Comparison of ENCODE assay signal across 8 cellular contexts in genomic region chr14:104826197-104826857, GRCh38. TPM values are rescaled to one million over a fixed set of nuclear protein-coding genes. Genes with fewer than 3 reads are reported as not detected.
DNase-seq lines count a peak whose midpoint lies in the region; ATAC-seq and TF ChIP-seq lines count a peak whose summit lies in the region.

No MANE protein-coding gene starts in this region.

- peak overlapping the region; percentile 53 for H3K4me3 Mint-ChIP-seq in T-helper 1 cell treated with Interleukin-12 subunit alpha and Interleukin-12 subunit beta and Interleukin-4 antibody, amounts not matched to agents 30 μg/mL and 1 μg/mL, for 36 hours

- H3K4me1 ChIP-seq in right cardiac atrium (ENCODE audit: control insufficient read depth, insufficient read depth, low read length) = peaks cover 3% of the 10 kb centered on the region
- H3K4me1 ChIP-seq in uterus = peaks cover 0 to 5% of the 10 kb centered on the region in 2 donors

- ATAC-seq in right cardiac atrium = peak; percentile 88 to 91

- H3K9me3 ChIP-seq in right cardiac atrium (ENCODE audit: control insufficient read depth, low read length) (no peaks in the 10 kb centered on the region), uterus (no peaks in the 10 kb centered on the region)

- peaks cover 6% of the 10 kb centered on the region for H3K9me3 Mint-ChIP-seq in T-helper 1 cell treated with Interleukin-12 subunit alpha and Interleukin-12 subunit beta and Interleukin-4 antibody, amounts not matched to agents 30 μg/mL and 1 μg/mL, for 36 hours

- H3K27me3 ChIP-seq in right cardiac atrium (ENCODE audit: control insufficient read depth, insufficient read depth) (no peaks in the 10 kb centered on the region), uterus (no peaks in the 10 kb centered on the region)

- H3K4me1 Mint-ChIP-seq in T-helper 1 cell treated with Interleukin-12 subunit alpha and Interleukin-12 subunit beta and Interleukin-4 antibody, amounts not matched to agents 30 μg/mL and 1 μg/mL, for 36 hours (ENCODE audit: low read depth) = peaks cover 8% of the 10 kb centered on the region

- H3K27ac Mint-ChIP-seq in T-helper 1 cell treated with Interleukin-12 subunit alpha and Interleukin-12 subunit beta and Interleukin-4 antibody, amounts not matched to agents 30 μg/mL and 1 μg/mL, for 36 hours = no peak overlapping the region

- peak; percentile 57 to 95 (median 88) for TF ChIP-seq CTCF in uterus (IDR thresholded peaks at IDR 0.05)

- intact Hi-C loops in right cardiac atrium (cut with DNase I) = loop anchor here in 1 of 4 donors (5.0 kb wide), 1 partner anchor 59 kb away; no protein-coding TSS in a partner anchor
- intact Hi-C loops in uterus (cut with DNase I; ENCODE audit: low total_unique reads) = loop anchor here (5.0 kb wide), 1 partner anchor 54 kb away; no protein-coding TSS in a partner anchor

- DNase-seq in Daoy (ENCODE audit: low read depth) (peak; percentile 94), HCEC 1CT (peak; percentile 64), NCI-H1105 (lab: John Stamatoyannopoulos, UW) (peak; percentile 78), amniotic epithelial cell (ENCODE audit: low read depth) (peak; percentile 48), right cardiac atrium (peak; percentile 91 to 98 (median 97)), putamen (ENCODE audit: low spot score) (peak; percentile 78), uterus (peak; percentile 87 to 93)

- H3K4me3 ChIP-seq in right cardiac atrium (ENCODE audit: low read length) (peak overlapping the region; percentile 63), uterus (peak overlapping the region; percentile 42 to 58)

- H3K27me3 Mint-ChIP-seq in T-helper 1 cell treated with Interleukin-12 subunit alpha and Interleukin-12 subunit beta and Interleukin-4 antibody, amounts not matched to agents 30 μg/mL and 1 μg/mL, for 36 hours (ENCODE audit: low read depth) = peaks cover 34% of the 10 kb centered on the region

- no peak overlapping the region for H3K27ac ChIP-seq in right cardiac atrium (ENCODE audit: low read length)
- H3K27ac ChIP-seq in uterus = peak overlapping the region; percentile 28 to 52

- H3K36me3 Mint-ChIP-seq in T-helper 1 cell treated with Interleukin-12 subunit alpha and Interleukin-12 subunit beta and Interleukin-4 antibody, amounts not matched to agents 30 μg/mL and 1 μg/mL, for 36 hours (ENCODE audit: low read depth) = peaks cover 2% of the 10 kb centered on the region

- under 1% methylated on average over 54 of the region's 54 CpGs for WGBS in right cardiac atrium

- no peak for TF ChIP-seq POLR2A in uterus (IDR thresholded peaks at IDR 0.05)

- no peaks in the 10 kb centered on the region for H3K36me3 ChIP-seq in uterus

RNA-seq across cellular contexts. Expression of gene ZBTB42, which starts 25.4 kb away (rescaled TPM):
- 2.4 and 2.9 TPM in 2 replicates for total RNA-seq in Daoy (2014; rRNA removed; shearing (Covaris generic))
- total RNA-seq in right cardiac atrium (1 to 10 TPM; 6.0 to 7.7 (median 6.6) TPM), uterus (1 to 10 TPM in 3 of 4 donors, under 1 TPM in 1; under 0.01 to 8.4 (median 3.9) TPM)
- polyA plus RNA-seq in right cardiac atrium = 5.3 TPM

RNA-seq across cellular contexts. Expression of gene AKT1, which starts 30.8 kb away (rescaled TPM):
- 125 and 141 TPM in 2 replicates for total RNA-seq in Daoy (2014; rRNA removed; shearing (Covaris generic))
- 100 to 1,000 TPM; 120 to 154 (median 126) TPM for total RNA-seq in right cardiac atrium
- polyA plus RNA-seq in right cardiac atrium = 101 TPM
- total RNA-seq in uterus = 100 to 1,000 TPM in 2 of 4 donors, 10 to 100 TPM in 2; 42.9 to 121 (median 101) TPM

RNA-seq across cellular contexts. Expression of gene CEP170B, which starts 38.7 kb away (rescaled TPM):
- total RNA-seq in Daoy (2014; rRNA removed; shearing (Covaris generic)) = 13.5 and 16.7 TPM in 2 replicates
- total RNA-seq in right cardiac atrium = 10 to 100 TPM; 10.4 to 19.1 (median 11.9) TPM
- 8.4 TPM for polyA plus RNA-seq in right cardiac atrium
- 10 to 100 TPM in 1 of 4 donors, 1 to 10 TPM in 3; 1.2 to 28.8 (median 8.3) TPM for total RNA-seq in uterus
